ENCODE assay signal across 8 cellular contexts in the genomic region with DNA sequence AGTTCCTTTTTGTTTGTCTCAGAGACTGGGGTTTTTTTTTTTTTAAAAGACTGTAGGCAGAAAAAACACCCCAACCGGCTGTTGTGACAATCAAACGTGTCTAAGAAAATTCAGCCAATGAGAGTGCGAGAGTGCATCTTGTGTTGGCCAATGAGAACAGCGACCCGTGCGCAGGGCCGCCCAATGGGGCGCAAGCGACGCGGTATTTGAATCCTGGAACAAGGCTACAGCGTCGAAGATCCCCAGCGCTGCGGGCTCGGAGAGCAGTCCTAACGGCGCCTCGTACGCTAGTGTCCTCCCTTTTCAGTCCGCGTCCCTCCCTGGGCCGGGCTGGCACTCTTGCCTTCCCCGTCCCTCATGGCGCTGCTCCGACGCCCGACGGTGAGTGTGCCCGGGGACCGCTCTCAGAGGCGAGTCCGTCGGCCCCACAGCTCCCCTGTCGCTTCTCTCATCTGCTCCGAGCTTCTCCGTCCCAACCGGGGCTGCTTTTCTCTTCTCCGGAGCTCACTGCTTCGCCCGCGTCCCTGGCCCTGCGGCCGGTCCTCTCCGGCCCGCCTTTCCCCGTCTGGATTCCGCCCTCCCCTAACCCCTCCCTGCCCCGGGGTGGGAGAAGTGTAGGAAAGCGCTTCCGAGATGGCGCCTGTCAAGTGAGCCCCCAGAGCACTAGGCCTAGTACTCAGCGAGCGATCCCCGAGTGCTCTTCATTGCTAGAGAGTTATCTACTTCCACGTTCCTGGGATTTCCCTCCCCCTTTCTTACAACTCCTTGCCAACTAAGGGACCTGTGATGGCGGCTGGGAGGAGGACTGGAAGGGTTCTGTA. TPM values are rescaled to one million over a fixed set of nuclear protein-coding genes. Genes with fewer than 3 reads are reported as not detected.
DNase-seq lines count a peak whose midpoint lies in the region; ATAC-seq and TF ChIP-seq lines count a peak whose summit lies in the region.

A gene (plus strand): TSS at position 235 of the 821 bp plus-strand sequence. CDS start 123 bp downstream, at position 358.

- H3K27me3 ChIP-seq in BLaER1: no peaks in the 10 kb centered on the region

- peaks cover 21% of the 10 kb centered on the region for H3K36me3 Mint-ChIP-seq in activated CD4-positive, alpha-beta T cell treated with anti-CD3 and anti-CD28 coated beads for 36 hours (ENCODE audit: low read depth)

- peak within 1 kb of the TSS; percentile 92 for H3K9ac ChIP-seq in BLaER1

- intact Hi-C loops in activated CD4-positive, alpha-beta T cell treated with anti-CD3 and anti-CD28 coated beads for 36 hours (cut with DNase I, micrococcal nuclease): loop anchor here (1.0 to 10.0 kb wide), 5 partner anchors 118 to 552 kb away; a partner anchor contains a TSS

- H3K4me3 ChIP-seq in BLaER1 (peak within 1 kb of the TSS; percentile 90), choroid plexus epithelial cell (ENCODE audit: low read depth, low read length) (peak within 1 kb of the TSS; percentile 92)

- H4K20me1 ChIP-seq in BLaER1: no peaks in the 10 kb centered on the region; the same call in 1 of the 2 replicates

- no peak for TF ChIP-seq CTCF in choroid plexus epithelial cell (conservative IDR thresholded peaks at IDR 0.05; ENCODE audit: low read depth, low read length)

- H3K9me3 ChIP-seq in BLaER1: no peaks in the 10 kb centered on the region

- peaks cover 36% of the 10 kb centered on the region for H3K36me3 ChIP-seq in BLaER1

- H3K27ac Mint-ChIP-seq in activated CD4-positive, alpha-beta T cell treated with anti-CD3 and anti-CD28 coated beads for 36 hours: peak within 1 kb of the TSS; percentile 91

- peak within 1 kb of the TSS; percentile 79 for H3K4me2 ChIP-seq in BLaER1

- peak; percentile 96 for DNase-seq in NCI-H524 treated with DMSO at 0.1 percent for 48 hours (lab: John Stamatoyannopoulos, UW)
- peak; percentile 92 for DNase-seq in activated CD4-positive, alpha-beta T cell treated with anti-CD3 and anti-CD28 coated beads for 36 hours
- peak; percentile 97 for DNase-seq in choroid plexus epithelial cell (ENCODE audit: low read depth)
- DNase-seq in kidney glomerular epithelial cell (lab: John Stamatoyannopoulos, UW): peak; percentile 89
- peak; percentile 40 to 65 (median 60) for DNase-seq in stimulated activated CD4-positive, alpha-beta T cell treated with anti-CD3 and anti-CD28 coated beads, Interleukin-1b, Interleukin-23, amount 100 ng/mL, for 24 hours (ENCODE audit: low read depth in 4 of 4, low spot score in 1 of 4)

- H3K27me3 Mint-ChIP-seq in activated CD4-positive, alpha-beta T cell treated with anti-CD3 and anti-CD28 coated beads for 36 hours: no peaks in the 10 kb centered on the region

- POLR2A ChIA-PET in activated CD4-positive, alpha-beta T cell treated with anti-CD3 and anti-CD28 coated beads for 36 hours (lab: Charles Lee): no interaction called here

- CTCF ChIA-PET in activated CD4-positive, alpha-beta T cell treated with anti-CD3 and anti-CD28 coated beads for 36 hours (lab: Charles Lee): interaction anchor here (0.7 kb wide), 1 partner anchor 13 kb away, joined by 3 read pairs; no protein-coding TSS in a partner anchor

- H3K4me1 Mint-ChIP-seq in activated CD4-positive, alpha-beta T cell treated with anti-CD3 and anti-CD28 coated beads for 36 hours: peaks cover 11% of the 10 kb centered on the region

- H3K4me3 Mint-ChIP-seq in activated CD4-positive, alpha-beta T cell treated with anti-CD3 and anti-CD28 coated beads for 36 hours: peak within 1 kb of the TSS; percentile 91

- H3K27ac ChIP-seq in BLaER1: peak within 1 kb of the TSS; percentile 91

- H3K4me1 ChIP-seq in BLaER1: peaks cover 25% of the 10 kb centered on the region

- peak; percentile 96 for ATAC-seq in GM19324 (IDR thresholded peaks at IDR 0.05; ENCODE audit: low FRiP score, unreplicated experiment)
- ATAC-seq in HG03460 (IDR thresholded peaks at IDR 0.05; ENCODE audit: unreplicated experiment): peak; percentile 96
- peak; percentile 99 for ATAC-seq in activated CD4-positive, alpha-beta T cell treated with anti-CD3 and anti-CD28 coated beads for 36 hours

- no peaks in the 10 kb centered on the region for H3K9me3 Mint-ChIP-seq in activated CD4-positive, alpha-beta T cell treated with anti-CD3 and anti-CD28 coated beads for 36 hours (ENCODE audit: low read depth)

RNA-seq across cellular contexts. Expression of the gene that starts here (rescaled TPM):
- 10 to 100 TPM; 68.0 to 75.3 TPM for total RNA-seq in activated CD4-positive, alpha-beta T cell treated with anti-CD3 and anti-CD28 coated beads for 36 hours

Comparison
In these comparisons a context has a peak if more than half of its experiments do, and no peak if none do; other contexts are left out.
1. Peak in every context shown above with its lines: DNase-seq, ATAC-seq, H3K4me3 ChIP-seq and H3K27ac ChIP-seq.